11 cellular contexts compared by ENCODE assay signal in genomic region chr6:42269553-42269952, GRCh38. TPM values are rescaled to one million over a fixed set of nuclear protein-coding genes. Genes with fewer than 3 reads are reported as not detected.
DNase-seq lines count a peak whose midpoint lies in the region; ATAC-seq, FAIRE-seq and TF ChIP-seq lines count a peak whose summit lies in the region.
"Had no signal": no experiment of that assay in that cellular context is flagged by ENCODE, and none has a peak within 500 bp of the region (broad histone marks: within the 10 kb centered on the region; RNA-seq: fewer than 3 reads in every experiment).

No MANE protein-coding gene starts in this region.

- no TSS peak for BruUV-seq in K562 (replicated peaks; lab: Mats Ljungman, UMichigan)

- no peaks in the 10 kb centered on the region for H3K4me1 Mint-ChIP-seq in chondrocyte (ENCODE audit: low read depth)
- H3K4me1 Mint-ChIP-seq: nephron progenitor cell had no signal

- POLR2A ChIA-PET in K562 (lab: Yijun Ruan, JAX) = interaction anchor here (0.6 to 0.9 kb wide), 3 partner anchors 10 to 476 kb away, joined by 3 to 5 read pairs (median 3); no protein-coding TSS in a partner anchor

- DNase-seq in K562 (ENCODE audit: extremely low read depth in 1 of 4, low spot score in 3 of 4) (no peak), testis (no peak), T-helper 9 cell (no peak), chondrocyte (ENCODE audit: low spot score) (no peak)
- DNase-seq in activated effector memory CD4-positive, alpha-beta T cell treated with Interleukin-2 at 50 U/mL for 16 hours = no peak
- DNase-seq: amniotic stem cell, nephron progenitor cell had no signal

- no peak overlapping the region for H3K4me2 ChIP-seq in K562 (ENCODE audit: insufficient read depth, low read length)

- TF ChIP-seq RAD21 in K562 (CRISPR knock-in tag; conservative IDR thresholded peaks at IDR 0.05 in 1 of 2, IDR thresholded peaks at IDR 0.05 in 1 of 2) = no peak

- H3K9ac ChIP-seq in K562 (ENCODE audit: insufficient read depth in 1 of 2, low read depth in 2 of 2, low read length in 2 of 2) = no peak overlapping the region

- no peaks in the 10 kb centered on the region for H3K9me3 Mint-ChIP-seq in chondrocyte (ENCODE audit: low read depth)
- H3K9me3 Mint-ChIP-seq: nephron progenitor cell had no signal

- no peaks in the 10 kb centered on the region; the same call in none of the 2 replicates for H4K20me1 ChIP-seq in K562 (replicated peaks; ENCODE audit: control insufficient read depth, insufficient read depth, low read length)

- no peaks in the 10 kb centered on the region for H3K4me1 ChIP-seq in K562 (replicated peaks in 1 of 2; ENCODE audit: control insufficient read depth in 2 of 2, insufficient read depth in 2 of 2, low read length in 2 of 2)
- H3K4me1 ChIP-seq in testis = peaks cover 5% of the 10 kb centered on the region

- CTCF ChIA-PET in K562 (lab: Yijun Ruan, JAX; ENCODE audit: low intra/inter-chr PET ratio) = no interaction called here

- no peak for FAIRE-seq in K562 (lab: Jason Lieb, UNC)

- H3K27me3 Mint-ChIP-seq in chondrocyte (ENCODE audit: low read depth) = no peaks in the 10 kb centered on the region

- H3K79me2 ChIP-seq in K562 (ENCODE audit: control insufficient read depth, insufficient read depth, low read length) = no peaks in the 10 kb centered on the region

- no peaks in the 10 kb centered on the region for H3K9me3 ChIP-seq in K562 (replicated peaks; ENCODE audit: control insufficient read depth, insufficient read depth, low read depth, low read length)
- no peaks in the 10 kb centered on the region for H3K9me3 ChIP-seq in testis

- H3K9me1 ChIP-seq in K562 (ENCODE audit: control insufficient read depth, insufficient read depth, low read length) = no peaks in the 10 kb centered on the region

- H3K36me3 ChIP-seq in K562 (ENCODE audit: control insufficient read depth, insufficient read depth, low read length) (no peaks in the 10 kb centered on the region), testis (ENCODE audit: low read depth, missing control alignments) (no peaks in the 10 kb centered on the region)

- no peak for TF ChIP-seq CTCF in K562 (IDR thresholded peaks at IDR 0.05 in 2 of 3, conservative IDR thresholded peaks at IDR 0.05 in 1 of 3; ENCODE audit: insufficient read depth in 2 of 3, low read depth in 1 of 3, low read length in 3 of 3)
- no peak for TF ChIP-seq CTCF in testis (IDR thresholded peaks at IDR 0.05)
- TF ChIP-seq CTCF in chondrocyte (IDR thresholded peaks at IDR 0.05) = no peak

- H3K36me3 Mint-ChIP-seq in chondrocyte (ENCODE audit: low read depth) = no peaks in the 10 kb centered on the region

- no peak overlapping the region for H3K27ac Mint-ChIP-seq in chondrocyte (ENCODE audit: unreplicated experiment)
- H3K27ac Mint-ChIP-seq: nephron progenitor cell had no signal

- TF ChIP-seq POLR2A in K562 (conservative IDR thresholded peaks at IDR 0.05) (no peak), testis (IDR thresholded peaks at IDR 0.05) (no peak)

- no peak overlapping the region for H2AFZ ChIP-seq in K562 (ENCODE audit: low read depth, low read length)

- H3K4me3 ChIP-seq in K562 (no peak overlapping the region), testis (no peak overlapping the region)
- H3K4me3 ChIP-seq: SK-N-MC had no signal

- H3K4me3 Mint-ChIP-seq in chondrocyte (ENCODE audit: unreplicated experiment) = no peak overlapping the region
- H3K4me3 Mint-ChIP-seq: nephron progenitor cell had no signal

- H3K27me3 ChIP-seq in K562 (ENCODE audit: control insufficient read depth in 2 of 2, insufficient read depth in 2 of 2, low read length in 2 of 2) (peaks cover 42 to 45% of the 10 kb centered on the region in 2 experiments), testis (no peaks in the 10 kb centered on the region)

- TF ChIP-seq EP300 in K562 (IDR thresholded peaks at IDR 0.05; ENCODE audit: low read length) = no peak

- intact Hi-C loops in K562 (cut with micrococcal nuclease) (loop anchor here (10.0 kb wide), 1 partner anchor 455 kb away; the partner anchor contains the start of gene PRPH2), testis (cut with DNase I; ENCODE audit: low total_unique reads) (no loop called here)

- in situ Hi-C loops in K562 (cut with MboI) = no loop called here

- peak; percentile 61 for ATAC-seq in GM18508 (IDR thresholded peaks at IDR 0.05; ENCODE audit: insufficient read depth, unreplicated experiment)
- ATAC-seq in GM21390 (IDR thresholded peaks at IDR 0.05; ENCODE audit: unreplicated experiment) = peak; percentile 97
- peak; percentile 88 for ATAC-seq in HG03139 (IDR thresholded peaks at IDR 0.05; ENCODE audit: unreplicated experiment)
- no peak for ATAC-seq in K562

- under 1% methylated on average over 6 of the region's 6 CpGs for WGBS in K562 (ENCODE audit: insufficient coverage, low coverage, missing lambda C conversion rate)
- WGBS in testis, 2 donors = 81 to 87% methylated on average over 5 to 6 of the region's 6 CpGs

- H3K27ac ChIP-seq in K562 (ENCODE audit: extremely low read depth, low read depth, low read length) = no peak overlapping the region
- no peak overlapping the region for H3K27ac ChIP-seq in testis
- H3K27ac ChIP-seq: SK-N-MC had no signal

TF ChIP-seq in K562, 482 proteins besides CTCF, POLR2A, EP300 and RAD21:
- TF ChIP-seq PRDM10 (IDR thresholded peaks at IDR 0.05; ENCODE audit: partially characterized antibody) (peak; percentile 73), KDM5B (IDR thresholded peaks at IDR 0.05; ENCODE audit: insufficient replicate concordance, low read depth, low read length) (no peak)

RNA-seq across cellular contexts. Expression of gene MRPS10, which starts 51.9 kb away (rescaled TPM):
- 25.3 and 53.6 TPM in 2 replicates for total RNA-seq in K562 (2011; cell fraction: chromatin; rRNA removed; ENCODE audit: low replicate concordance)
- 17.6 and 18.5 TPM in 2 replicates for total RNA-seq in K562 (2011; cell fraction: nucleolus; rRNA removed)
- 37.0 and 65.0 TPM in 2 replicates for total RNA-seq in K562 (2011; cell fraction: nucleoplasm; rRNA removed)
- total RNA-seq in K562 (2014; rRNA removed) = 48.6 and 50.3 TPM in 2 replicates
- total RNA-seq in K562 (2014; rRNA removed; fragmentation: Illumina TruSeq; extraction: Trizol) = 93.7 and 106 TPM in 2 replicates
- 72.7 and 78.8 TPM in 2 replicates for total RNA-seq in K562 (2015; rRNA removed; fragmentation: Illumina TruSeq; extraction: Trizol)
- 51.1 and 53.7 TPM in 2 replicates for total RNA-seq in K562 (2021)
- polyA plus RNA-seq in K562 (2011; rRNA removed) = 57.0 and 102 TPM in 2 replicates
- 26.0 and 42.1 TPM in 2 replicates for polyA plus RNA-seq in K562 (2011; cell fraction: cytosol; rRNA removed)
- 11.1 and 15.9 TPM in 2 replicates for polyA plus RNA-seq in K562 (2011; cell fraction: nucleus; rRNA removed)
- polyA plus RNA-seq in K562 (2012) = 55.9 and 63.4 TPM in 2 replicates
- 94.8 and 99.9 TPM in 2 replicates for polyA plus RNA-seq in K562 (2014; fragmentation: Illumina TruSeq; extraction: Trizol)
- 100 to 1,000 TPM; 126 to 166 TPM for polyA plus RNA-seq in K562 (2014; fragmentation: Nextera tagmentation; extraction: Ambion mirVana)
- 65.9 and 86.5 TPM in 2 replicates for polyA plus RNA-seq in K562 (2014; rRNA removed)
- 48.2 and 55.1 TPM in 2 replicates for polyA minus RNA-seq in K562 (2011; rRNA and poly(A)+ RNA removed)
- polyA minus RNA-seq in K562 (2011; cell fraction: cytosol; rRNA and poly(A)+ RNA removed) = 13.4 and 24.6 TPM in 2 replicates
- 8.6 and 17.8 TPM in 2 replicates for polyA minus RNA-seq in K562 (2011; cell fraction: nucleus; rRNA and poly(A)+ RNA removed)
- total RNA-seq in testis = 10 to 100 TPM; 35.8 to 42.0 TPM
- polyA plus RNA-seq in testis (ENCODE audit: insufficient read depth, low read depth, low replicate concordance) = 33.9 TPM
- 26.9 to 31.7 TPM (median 28.8 TPM) in 3 replicates for total RNA-seq in chondrocyte
